Comparison of ENCODE assay signal across 8 cellular contexts in the genomic region with DNA sequence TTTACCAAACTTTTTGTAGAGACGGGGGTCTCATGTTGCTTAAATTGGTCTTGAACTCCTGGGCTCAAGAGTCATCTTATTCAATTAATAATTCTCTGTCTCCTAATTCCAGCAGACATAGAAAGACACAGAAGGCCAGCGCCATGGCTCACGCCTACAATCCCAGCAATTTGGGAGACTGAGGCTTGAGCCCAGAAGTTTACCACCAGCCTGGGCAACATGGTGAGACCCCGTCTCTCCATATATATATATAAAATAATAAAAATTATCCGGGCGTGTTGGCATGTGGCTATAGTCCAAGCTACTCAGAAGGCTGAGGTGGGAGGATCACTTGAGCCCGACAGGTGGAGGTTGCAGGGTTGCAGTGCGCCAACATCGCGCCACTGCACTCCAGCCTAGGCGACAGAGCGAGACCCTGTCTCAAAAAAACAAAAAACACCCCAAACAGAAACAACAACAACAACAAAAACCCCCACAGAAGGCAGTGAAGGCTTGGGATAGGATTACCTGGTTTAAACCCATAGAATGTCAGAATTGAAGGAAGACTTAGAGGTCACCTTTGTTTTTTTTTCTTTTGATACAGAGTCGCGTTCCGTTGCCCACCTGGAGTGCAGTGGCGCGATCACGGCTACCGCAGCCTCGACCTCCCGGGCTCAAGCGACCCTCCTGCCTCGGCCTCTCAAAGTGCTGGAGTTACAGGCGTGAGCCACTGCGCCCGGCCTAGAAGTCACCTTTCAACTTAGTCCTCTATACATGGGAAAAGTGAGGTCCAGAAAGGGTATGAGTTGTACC. TPM values are rescaled to one million over a fixed set of nuclear protein-coding genes. Genes with fewer than 3 reads are reported as not detected.
DNase-seq lines count a peak whose midpoint lies in the region; ATAC-seq and TF ChIP-seq lines count a peak whose summit lies in the region.

No MANE protein-coding gene starts in this region.

- H3K27me3 ChIP-seq in HCT116 (ENCODE audit: insufficient read depth, low read length): no peaks in the 10 kb centered on the region
- H3K27me3 ChIP-seq in ascending aorta: no peaks in the 10 kb centered on the region
- H3K27me3 ChIP-seq in upper lobe of right lung: no peaks in the 10 kb centered on the region

- DNase-seq in AG10803 (ENCODE audit: low read depth) (no peak), HCT116 (ENCODE audit: low read depth, low spot score) (no peak), ascending aorta (ENCODE audit: low spot score in 2 of 2) (no peak), lower leg skin (ENCODE audit: low spot score in 2 of 2) (peak in 1 of 2 donors; percentile 88), upper lobe of right lung (no peak), NOMO-1 treated with dmso at 0.1 percent for 144 hours (lab: John Stamatoyannopoulos, UW; ENCODE audit: unreplicated experiment) (no peak)
- DNase-seq in stimulated activated CD4-positive, alpha-beta T cell treated with anti-CD3 and anti-CD28 coated beads, Interleukin-12 subunit alpha, Interleukin-12 subunit beta, amount 100 ng/mL, for 4 hours: no peak

- no peaks in the 10 kb centered on the region for H3K9me2 ChIP-seq in HCT116 (ENCODE audit: insufficient read depth)

- POLR2A ChIA-PET in HCT116 (lab: Charles Lee): interaction anchor here (0.7 to 1.4 kb wide), 8 partner anchors 8 to 129 kb away, joined by 3 to 14 read pairs (median 3); partner anchors contain the start of gene UBAP2

- no peak for TF ChIP-seq RAD21 in HCT116 (IDR thresholded peaks at IDR 0.05; ENCODE audit: low read depth)

- peak overlapping the region; percentile 1 for H2AFZ ChIP-seq in HCT116 (ENCODE audit: low read depth, low read length, poor library complexity, severe bottlenecking)

- no peaks in the 10 kb centered on the region for H3K9me3 ChIP-seq in HCT116 (ENCODE audit: control insufficient read depth in 1 of 2, insufficient read depth in 1 of 2, low read depth in 1 of 2, low read length in 2 of 2)
- H3K9me3 ChIP-seq in ascending aorta: no peaks in the 10 kb centered on the region
- H3K9me3 ChIP-seq in upper lobe of right lung: no peaks in the 10 kb centered on the region

- TSS peak; percentile 90 for BruUV-seq in HCT116 (replicated peaks; lab: Mats Ljungman, UMichigan)

- H3K36me3 ChIP-seq in HCT116 (ENCODE audit: control insufficient read depth in 1 of 2, insufficient read depth in 2 of 2, low read length in 2 of 2): no peaks in the 10 kb centered on the region
- no peaks in the 10 kb centered on the region for H3K36me3 ChIP-seq in ascending aorta
- no peaks in the 10 kb centered on the region for H3K36me3 ChIP-seq in upper lobe of right lung

- no peak; the same call in 1 of the 2 replicates for ATAC-seq in HCT116
- ATAC-seq in upper lobe of right lung: no peak
- no peak for ATAC-seq in HG02759 (IDR thresholded peaks at IDR 0.05; ENCODE audit: unreplicated experiment)

- H3K4me1 ChIP-seq in HCT116 (ENCODE audit: control insufficient read depth in 1 of 2, insufficient read depth in 2 of 2, low read length in 2 of 2) (peaks cover 11 to 36% of the 10 kb centered on the region in 2 experiments), ascending aorta (peaks cover 0 to 3% of the 10 kb centered on the region in 2 donors), upper lobe of right lung (peaks cover 11% of the 10 kb centered on the region)

- peak overlapping the region; percentile 97 for H3K4me3 ChIP-seq in AG10803 (ENCODE audit: low read length)
- peak overlapping the region; percentile 79 to 98 for H3K4me3 ChIP-seq in HCT116 (replicated peaks in 1 of 2; ENCODE audit: low read depth in 1 of 2, low read length in 2 of 2)
- H3K4me3 ChIP-seq in ascending aorta: peak overlapping the region; percentile 82 to 83
- H3K4me3 ChIP-seq in lower leg skin (ENCODE audit: low read depth, poor library complexity, severe bottlenecking): peak overlapping the region; percentile 76
- H3K4me3 ChIP-seq in upper lobe of right lung: peak overlapping the region; percentile 88

- H4K20me1 ChIP-seq in HCT116 (ENCODE audit: insufficient read depth): no peaks in the 10 kb centered on the region

- WGBS in lower leg skin, 2 donors: 16% methylated on average over 26 of the region's 26 CpGs

- no peak for TF ChIP-seq CTCF in AG10803 (conservative IDR thresholded peaks at IDR 0.05; ENCODE audit: low read length)
- TF ChIP-seq CTCF in HCT116 (IDR thresholded peaks at IDR 0.05 in 2 of 3, conservative IDR thresholded peaks at IDR 0.05 in 1 of 3; ENCODE audit: borderline replicate concordance in 1 of 3, insufficient read depth in 1 of 3, low read depth in 2 of 3, low read length in 2 of 3): no peak
- TF ChIP-seq CTCF in ascending aorta (IDR thresholded peaks at IDR 0.05): no peak
- no peak for TF ChIP-seq CTCF in lower leg skin (IDR thresholded peaks at IDR 0.05)
- TF ChIP-seq CTCF in upper lobe of right lung (IDR thresholded peaks at IDR 0.05): no peak

- CTCF ChIA-PET in HCT116 (lab: Charles Lee): interaction anchor here (1.6 kb wide), 1 partner anchor 39 kb away, joined by 4 read pairs; no protein-coding TSS in a partner anchor

- intact Hi-C loops in HCT116 (cut with micrococcal nuclease) (loop anchor here (2.0 to 5.0 kb wide), 2 partner anchors 51 to 199 kb away; partner anchors contain the start of genes DCAF12 and MYORG), ascending aorta (cut with DNase I) (loop anchor here (2.0 to 10.0 kb wide), 8 partner anchors 51 to 811 kb away; partner anchors contain the start of genes DCAF12, DNAJB5, KIF24 and MYORG), lower leg skin (cut with DNase I; ENCODE audit: low total_unique reads) (no loop called here), upper lobe of right lung (cut with DNase I) (no loop called here)

- peak overlapping the region; percentile 62 for H3K27ac ChIP-seq in HCT116 (ENCODE audit: low read depth, low read length)
- peak overlapping the region; percentile 96 to 97 for H3K27ac ChIP-seq in ascending aorta
- H3K27ac ChIP-seq in upper lobe of right lung: peak overlapping the region; percentile 96

- peak overlapping the region; percentile 92 for H3K4me2 ChIP-seq in HCT116 (ENCODE audit: low read length)

- peak overlapping the region; percentile 86 for H3K9ac ChIP-seq in HCT116 (ENCODE audit: low read length)

- peaks cover 48% of the 10 kb centered on the region for H3K79me2 ChIP-seq in HCT116 (ENCODE audit: insufficient read depth, low read length)

- TF ChIP-seq POLR2A in HCT116 (IDR thresholded peaks at IDR 0.05; ENCODE audit: borderline replicate concordance, extremely low read depth, insufficient read depth, insufficient read length) (no peak), lower leg skin (IDR thresholded peaks at IDR 0.05) (no peak)

- RAD21 ChIA-PET in HCT116 (lab: Charles Lee; ENCODE audit: low non-redundant PET in 1 of 2, low total read pairs in 2 of 2, uncharacterized antibody in 2 of 2, unreplicated experiment in 2 of 2): interaction anchor here in 1 of 2 experiments (0.5 kb wide), 1 partner anchor 104 kb away, joined by 5 read pairs; no protein-coding TSS in a partner anchor

TF ChIP-seq in HCT116, 20 proteins besides CTCF, POLR2A, EP300 and RAD21:
- TF ChIP-seq, protein P1, sequence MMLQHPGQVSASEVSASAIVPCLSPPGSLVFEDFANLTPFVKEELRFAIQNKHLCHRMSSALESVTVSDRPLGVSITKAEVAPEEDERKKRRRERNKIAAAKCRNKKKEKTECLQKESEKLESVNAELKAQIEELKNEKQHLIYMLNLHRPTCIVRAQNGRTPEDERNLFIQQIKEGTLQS (IDR thresholded peaks at IDR 0.05): no peak
- TF ChIP-seq CBX3 (IDR thresholded peaks at IDR 0.05; ENCODE audit: low read depth) (no peak), JUND (IDR thresholded peaks at IDR 0.05) (no peak), SRF (IDR thresholded peaks at IDR 0.05; ENCODE audit: low read depth) (no peak), EGR1 (IDR thresholded peaks at IDR 0.05; ENCODE audit: low read depth) (no peak), MAX (IDR thresholded peaks at IDR 0.05) (no peak), SP1 (IDR thresholded peaks at IDR 0.05; ENCODE audit: low read depth) (no peak)

RNA-seq across cellular contexts. Expression of gene UBAP1, which starts 0.7 kb away (rescaled TPM):
- total RNA-seq in HCT116 (2021; ENCODE audit: unreplicated experiment) (30.8 TPM), ascending aorta (26.0 TPM), lower leg skin (10 to 100 TPM; 40.0 to 63.7 (median 53.2) TPM), upper lobe of right lung (51.9 TPM)
- 33.5 and 34.9 TPM in 2 replicates for polyA plus RNA-seq in HCT116 (2012)

RNA-seq across cellular contexts. Expression of gene DCAF12, which starts 51.6 kb away (rescaled TPM):
- 40.2 TPM for total RNA-seq in HCT116 (2021; ENCODE audit: unreplicated experiment)
- polyA plus RNA-seq in HCT116 (2012): 26.1 and 27.4 TPM in 2 replicates
- 27.5 TPM for total RNA-seq in ascending aorta
- 10 to 100 TPM; 21.9 to 30.7 (median 26.8) TPM for total RNA-seq in lower leg skin
- 31.6 TPM for total RNA-seq in upper lobe of right lung

Comparison
In these comparisons a context has a peak if more than half of its experiments do, and no peak if none do; other contexts are left out.
1. intact Hi-C loops: an anchor here in HCT116 (2.0 to 5.0 kb wide) and ascending aorta (2.0 to 10.0 kb wide); none called in lower leg skin and upper lobe of right lung.